Comparison of ENCODE assay signal across 5 cellular contexts in the genomic region with DNA sequence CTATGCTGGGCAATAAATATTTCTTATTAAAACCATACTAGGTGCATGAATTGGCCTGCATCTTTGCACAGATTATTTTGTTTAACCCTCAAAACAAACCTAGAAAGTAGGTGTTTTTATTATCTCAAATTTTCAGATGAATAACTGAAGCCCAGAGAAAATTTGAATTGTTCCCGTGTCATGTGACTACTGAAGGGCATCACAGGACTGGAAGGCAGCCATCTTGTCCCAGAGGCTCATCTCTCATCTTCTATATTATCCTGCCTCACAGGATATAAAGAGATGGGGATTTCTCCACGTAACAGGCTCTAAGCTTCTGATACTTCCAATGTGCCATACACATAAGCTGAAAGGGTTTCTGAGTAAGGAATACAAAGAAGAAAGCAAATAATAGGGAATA.
"Had no signal": no experiment of that assay in that cellular context is flagged by ENCODE, and none has a peak within 500 bp of the region (broad histone marks: within the 10 kb centered on the region; RNA-seq: fewer than 3 reads in every experiment).

No MANE protein-coding gene starts in this region.

- H3K4me3 ChIP-seq: GM23338 had no signal

- ATAC-seq: GM23338 had no signal

- H2AFZ ChIP-seq: GM23338 had no signal

- DNase-seq: H9, HCEC 1CT, HFFc6, KG1 had no signal

- H3K4me2 ChIP-seq: GM23338 had no signal
